ENCODE assay signal across 24 cellular contexts in genomic region chr10:77548671-77549070, GRCh38.
A peak's percentile ranks its signal among the peaks of the same experiment; 100 is the strongest.
DNase-seq lines count a peak whose midpoint lies in the region; ATAC-seq and TF ChIP-seq lines count a peak whose summit lies in the region.
"Had no signal": no experiment of that assay in that cellular context is flagged by ENCODE, and none has a peak within 500 bp of the region (broad histone marks: within the 10 kb centered on the region; RNA-seq: fewer than 3 reads in every experiment).

No MANE protein-coding gene starts in this region.

- H3K4me1 Mint-ChIP-seq in MCF 10A (ENCODE audit: insufficient read depth, unreplicated experiment): peaks cover 18% of the 10 kb centered on the region

- H3K36me3 Mint-ChIP-seq in MCF 10A (ENCODE audit: insufficient read depth, unreplicated experiment): no peaks in the 10 kb centered on the region

- no peaks in the 10 kb centered on the region for H3K27me3 Mint-ChIP-seq in MCF 10A (ENCODE audit: insufficient read depth, unreplicated experiment)

- WGBS in prostate gland: 82% methylated on average over 1 of the region's 1 CpG

- H3K36me3 ChIP-seq in breast epithelium (no peaks in the 10 kb centered on the region), ascending aorta (no peaks in the 10 kb centered on the region), upper lobe of right lung (no peaks in the 10 kb centered on the region), prostate gland (no peaks in the 10 kb centered on the region)
- H3K36me3 ChIP-seq: BE2C had no signal

- no TSS peak for BruUV-seq in MCF 10A (replicated peaks; lab: Mats Ljungman, UMichigan)

- TF ChIP-seq CTCF in MCF 10A (IDR thresholded peaks at IDR 0.05; ENCODE audit: unreplicated experiment) (no peak), breast epithelium (IDR thresholded peaks at IDR 0.05) (no peak), ascending aorta (IDR thresholded peaks at IDR 0.05) (no peak), foreskin keratinocyte (conservative IDR thresholded peaks at IDR 0.05) (no peak), upper lobe of right lung (IDR thresholded peaks at IDR 0.05) (no peak), prostate gland (IDR thresholded peaks at IDR 0.05) (no peak)

- peak; percentile 22 for ATAC-seq in foreskin keratinocyte
- ATAC-seq in upper lobe of right lung: peak; percentile 5
- no peak for ATAC-seq in HG03045 (IDR thresholded peaks at IDR 0.05; ENCODE audit: unreplicated experiment)

- H3K4me3 ChIP-seq in breast epithelium (no peak overlapping the region), ascending aorta (no peak overlapping the region), upper lobe of right lung (no peak overlapping the region), prostate gland (no peak overlapping the region)
- H3K4me3 ChIP-seq: MG63, PC-9, SK-N-MC had no signal

- CTCF ChIA-PET in MCF 10A (lab: Yijun Ruan, JAX): interaction anchor here (0.6 to 1.5 kb wide), 3 partner anchors 22 to 307 kb away, joined by 3 to 4 read pairs (median 3); no protein-coding TSS in a partner anchor

- DNase-seq in MCF 10A (ENCODE audit: unreplicated experiment): no peak
- DNase-seq in breast epithelium (ENCODE audit: low spot score in 2 of 2): no peak
- no peak for DNase-seq in ascending aorta (ENCODE audit: low spot score in 2 of 2)
- no peak for DNase-seq in foreskin keratinocyte
- DNase-seq in upper lobe of right lung: no peak
- no peak for DNase-seq in COLO668 (lab: John Stamatoyannopoulos, UW; ENCODE audit: unreplicated experiment)
- DNase-seq in prostate gland (ENCODE audit: low spot score): no peak
- DNase-seq: 8988T, ACHN, BE2C, HCEC 1CT, Kasumi-1, MG63, NCI-H1105 treated with DMSO at 0.1 percent for 48 hours, NCI-H146, NCI-H1930, NCI-H2107, NCI-H524 treated with DMSO at 0.1 percent for 48 hours, NCI-H774, SIG-M5 had no signal

- TF ChIP-seq POLR2A in breast epithelium (IDR thresholded peaks at IDR 0.05) (no peak), prostate gland (IDR thresholded peaks at IDR 0.05) (no peak)

- peak overlapping the region; percentile 40 for H3K27ac Mint-ChIP-seq in MCF 10A (ENCODE audit: low read depth, unreplicated experiment)

- intact Hi-C loops in MCF 10A (cut with micrococcal nuclease) (no loop called here), breast epithelium (cut with DNase I; ENCODE audit: low total_unique reads) (no loop called here), ascending aorta (cut with DNase I) (no loop called here), upper lobe of right lung (cut with DNase I) (no loop called here), prostate gland (cut with DNase I) (no loop called here)

- no peak overlapping the region for H3K27ac ChIP-seq in breast epithelium
- peak overlapping the region; percentile 87 to 93 for H3K27ac ChIP-seq in ascending aorta
- H3K27ac ChIP-seq in foreskin keratinocyte: no peak overlapping the region
- no peak overlapping the region for H3K27ac ChIP-seq in upper lobe of right lung
- H3K27ac ChIP-seq in prostate gland: no peak overlapping the region
- H3K27ac ChIP-seq: PC-9, SK-N-MC had no signal

- POLR2A ChIA-PET in MCF 10A (lab: Yijun Ruan, JAX): no interaction called here

- H3K9me3 ChIP-seq in breast epithelium: no peaks in the 10 kb centered on the region
- no peaks in the 10 kb centered on the region for H3K9me3 ChIP-seq in ascending aorta
- H3K9me3 ChIP-seq in upper lobe of right lung: no peaks in the 10 kb centered on the region
- no peaks in the 10 kb centered on the region for H3K9me3 ChIP-seq in prostate gland
- H3K9me3 ChIP-seq: BE2C, MG63 had no signal

- H3K4me3 Mint-ChIP-seq in MCF 10A (ENCODE audit: unreplicated experiment): no peak overlapping the region
- H3K4me3 Mint-ChIP-seq: CD14-positive monocyte had no signal

- no peaks in the 10 kb centered on the region for H3K27me3 ChIP-seq in breast epithelium
- no peaks in the 10 kb centered on the region for H3K27me3 ChIP-seq in ascending aorta
- no peaks in the 10 kb centered on the region for H3K27me3 ChIP-seq in foreskin keratinocyte
- no peaks in the 10 kb centered on the region for H3K27me3 ChIP-seq in upper lobe of right lung
- peaks cover 2% of the 10 kb centered on the region for H3K27me3 ChIP-seq in prostate gland (replicated peaks; ENCODE audit: insufficient read depth)
- H3K27me3 ChIP-seq: BE2C, MG63 had no signal

- H3K4me1 ChIP-seq in breast epithelium (no peaks in the 10 kb centered on the region), ascending aorta (peaks cover 12 to 59% of the 10 kb centered on the region in 2 donors), foreskin keratinocyte (no peaks in the 10 kb centered on the region), upper lobe of right lung (no peaks in the 10 kb centered on the region), prostate gland (replicated peaks) (no peaks in the 10 kb centered on the region)

- H3K9me3 Mint-ChIP-seq in MCF 10A (ENCODE audit: unreplicated experiment): no peaks in the 10 kb centered on the region

Comparison
In these comparisons a context has a peak if more than half of its experiments do, and no peak if none do; other contexts are left out.
1. H3K27ac ChIP-seq: peak in ascending aorta (2 of 2); none in breast epithelium (0 of 2), foreskin keratinocyte (single experiment), upper lobe of right lung (single experiment) and prostate gland (0 of 2).